Comparison of ENCODE assay signal across 20 cellular contexts in genomic region chr20:33412484-33412838, GRCh38. TPM values are rescaled to one million over a fixed set of nuclear protein-coding genes. Genes with fewer than 3 reads are reported as not detected.
A peak's percentile ranks its signal among the peaks of the same experiment; 100 is the strongest.
DNase-seq lines count a peak whose midpoint lies in the region; ATAC-seq and TF ChIP-seq lines count a peak whose summit lies in the region.
"Had no signal": no experiment of that assay in that cellular context is flagged by ENCODE, and none has a peak within 500 bp of the region (broad histone marks: within the 10 kb centered on the region; RNA-seq: fewer than 3 reads in every experiment).

No MANE protein-coding gene starts in this region.

- H4K8ac ChIP-seq in IMR-90 (ENCODE audit: low read depth in 2 of 2, low read length in 2 of 2): no peak overlapping the region

- H3K14ac ChIP-seq in IMR-90 (replicated peaks; ENCODE audit: low read depth, low read length): no peak overlapping the region

- H3K4me1 ChIP-seq in BLaER1 (peaks cover 50% of the 10 kb centered on the region), IMR-90 (ENCODE audit: control insufficient read depth, insufficient read depth, low read length) (peaks cover 7% of the 10 kb centered on the region)
- H3K4me1 ChIP-seq: A549, BE2C had no signal

- peaks cover 7% of the 10 kb centered on the region for H3K9me1 ChIP-seq in IMR-90 (ENCODE audit: insufficient read depth, low read length)

- H4K91ac ChIP-seq in IMR-90 (ENCODE audit: insufficient read depth, low read depth, low read length): no peak overlapping the region

- no peak for ATAC-seq in IMR-90 (ENCODE audit: low read depth)
- ATAC-seq in HG03039 (IDR thresholded peaks at IDR 0.05; ENCODE audit: unreplicated experiment): no peak
- ATAC-seq: A549, Right ventricle myocardium inferior had no signal

- no peak overlapping the region for H3K23ac ChIP-seq in IMR-90 (ENCODE audit: low read depth, low read length)

- dilution Hi-C loops in IMR-90 (cut with HindIII; ENCODE audit: low sequenced_read_pairs, unreplicated experiment): no loop called here

- in situ Hi-C loops in IMR-90 (cut with MboI; ENCODE audit: low sequenced_read_pairs): no loop called here

- DNase-seq in IMR-90 (no peak), dorsolateral prefrontal cortex (no peak), posterior vena cava (ENCODE audit: low spot score) (peak; percentile 64), HK-2 (ENCODE audit: unreplicated experiment) (no peak), NCI-H187 treated with DMSO at 0.1 percent for 48 hours (lab: John Stamatoyannopoulos, UW) (no peak)
- no peak for DNase-seq in activated CD4-positive, alpha-beta T cell treated with anti-CD3 and anti-CD28 coated beads for 1 hour
- DNase-seq: BE2C; CD4-positive, CD25-positive, alpha-beta regulatory T cell; COR-L47; NCI-H1092 treated with DMSO at 0.1 percent for 48 hours; NCI-H1436 treated with DMSO at 0.1 percent for 48 hours; NCI-H2029; NCI-H345; NCI-H524 treated with DMSO at 0.1 percent for 48 hours; NCI-H82 had no signal

- H3K9ac ChIP-seq in BLaER1 (no peak overlapping the region), IMR-90 (ENCODE audit: low read depth, low read length) (no peak overlapping the region)
- H3K9ac ChIP-seq: KMS-11 had no signal

- H3K79me1 ChIP-seq in IMR-90 (ENCODE audit: low read depth in 1 of 2, low read length in 2 of 2): peaks cover 4 to 11% of the 10 kb centered on the region in 2 experiments; a peak in 3 of 4 replicates

- peak overlapping the region; percentile 65 for H2AFZ ChIP-seq in IMR-90 (replicated peaks; ENCODE audit: low read length, poor library complexity)

- no peak overlapping the region for H3K56ac ChIP-seq in IMR-90 (ENCODE audit: extremely low read depth, insufficient read depth, low read length)

- H2AK9ac ChIP-seq in IMR-90 (replicated peaks; ENCODE audit: low read depth, low read length, poor library complexity): no peak overlapping the region

- no peaks in the 10 kb centered on the region for H3K27me3 ChIP-seq in BLaER1
- no peaks in the 10 kb centered on the region for H3K27me3 ChIP-seq in IMR-90 (ENCODE audit: control insufficient read depth, insufficient read depth, low read length)
- no peaks in the 10 kb centered on the region for H3K27me3 ChIP-seq in dorsolateral prefrontal cortex
- H3K27me3 ChIP-seq: BE2C had no signal

- no peak for TF ChIP-seq CTCF in IMR-90 (conservative IDR thresholded peaks at IDR 0.05; ENCODE audit: low read depth, low read length)
- TF ChIP-seq CTCF in dorsolateral prefrontal cortex (IDR thresholded peaks at IDR 0.05 in 54 of 56, conservative IDR thresholded peaks at IDR 0.05 in 2 of 56; ENCODE audit: low read depth in 1 of 56, partially characterized antibody in 56 of 56): no peak

- 91% methylated on average over 7 of the region's 8 CpGs; no CpG with 5 or more reads in 1 of the 2 experiments for WGBS in IMR-90 (ENCODE audit: extremely low coverage in 2 of 2, insufficient read length in 1 of 2), 2 experiments

- no peak overlapping the region for H2BK5ac ChIP-seq in IMR-90 (ENCODE audit: low read depth, low read length, poor library complexity, severe bottlenecking)

- no peak overlapping the region for H4K5ac ChIP-seq in IMR-90 (ENCODE audit: low read depth, low read length)

- no peak overlapping the region for H3K4me2 ChIP-seq in BLaER1
- no peak overlapping the region for H3K4me2 ChIP-seq in IMR-90 (ENCODE audit: low read depth, low read length)
- H3K4me2 ChIP-seq: A549, KMS-11 had no signal

- no peak for TF ChIP-seq RAD21 in IMR-90 (IDR thresholded peaks at IDR 0.05; ENCODE audit: low read length)

- H3K4me3 ChIP-seq in BLaER1 (no peak overlapping the region), IMR-90 (ENCODE audit: insufficient read depth, low read depth, low read length) (no peak overlapping the region), dorsolateral prefrontal cortex (no peak overlapping the region)
- H3K4me3 ChIP-seq: A549 had no signal

- H2AK5ac ChIP-seq in IMR-90 (ENCODE audit: low read depth, low read length): no peak overlapping the region

- H4K20me1 ChIP-seq in BLaER1 (no peaks in the 10 kb centered on the region), IMR-90 (ENCODE audit: insufficient read depth, low read length) (no peaks in the 10 kb centered on the region)

- H3K36me3 ChIP-seq in BLaER1: peaks cover 53% of the 10 kb centered on the region
- H3K36me3 ChIP-seq in IMR-90 (ENCODE audit: control insufficient read depth, insufficient read depth, low read length): peaks cover 13% of the 10 kb centered on the region; the same call in 1 of the 2 replicates
- H3K36me3 ChIP-seq: BE2C had no signal

- no peak overlapping the region for H3K4ac ChIP-seq in IMR-90 (ENCODE audit: low read depth, low read length)

- H2BK20ac ChIP-seq in IMR-90 (ENCODE audit: low read depth, low read length): no peak overlapping the region

- no peak overlapping the region for H3K18ac ChIP-seq in IMR-90 (ENCODE audit: low read depth, low read length)

- CTCF ChIA-PET in IMR-90 (lab: Yijun Ruan, JAX): no interaction called here

- H2BK15ac ChIP-seq in IMR-90 (ENCODE audit: low read depth, low read length): no peak overlapping the region

- BruUV-seq in IMR-90 (replicated peaks; lab: Mats Ljungman, UMichigan): no TSS peak

- no peak overlapping the region for H2BK120ac ChIP-seq in IMR-90 (ENCODE audit: low read depth, low read length)

- POLR2A ChIA-PET in IMR-90 (lab: Charles Lee; ENCODE audit: unreplicated experiment): no interaction called here

- intact Hi-C loops in IMR-90 (cut with micrococcal nuclease) (no loop called here), dorsolateral prefrontal cortex (cut with DNase I) (no loop called here), posterior vena cava (cut with DNase I) (loop anchor here in 1 of 2 donors (10.0 kb wide), 1 partner anchor 242 kb away; no protein-coding TSS in a partner anchor)

- H3K27ac ChIP-seq in BLaER1: peak overlapping the region; percentile 92; the same call in 1 of the 2 replicates
- H3K27ac ChIP-seq in IMR-90 (ENCODE audit: insufficient read depth, low read length): no peak overlapping the region
- peak overlapping the region in 39 of 59 donors; percentile 4 to 74 (median 48) for H3K27ac ChIP-seq in dorsolateral prefrontal cortex
- H3K27ac ChIP-seq: A549, KMS-11 had no signal

- TF ChIP-seq POLR2A in IMR-90 (IDR thresholded peaks at IDR 0.05; ENCODE audit: low read depth, low read length): no peak

- H3K9me3 ChIP-seq in BLaER1 (no peaks in the 10 kb centered on the region; the same call in 1 of the 2 replicates), IMR-90 (ENCODE audit: control insufficient read depth, insufficient read depth, low read length) (peaks cover 1% of the 10 kb centered on the region; the same call in 1 of the 2 replicates)
- H3K9me3 ChIP-seq: A549, BE2C had no signal

TF ChIP-seq in IMR-90, 13 proteins besides CTCF, POLR2A, EP300 and RAD21:
- TF ChIP-seq FOS (IDR thresholded peaks at IDR 0.05; ENCODE audit: low read depth, low read length) (no peak), MXI1 (IDR thresholded peaks at IDR 0.05; ENCODE audit: borderline replicate concordance, low read depth, low read length) (no peak), SMC3 (IDR thresholded peaks at IDR 0.05; ENCODE audit: low read depth, low read length) (no peak)

RNA-seq across cellular contexts. Expression of gene CDK5RAP1, which starts 11.1 kb away (rescaled TPM):
- 22.2 and 28.1 TPM in 2 replicates for total RNA-seq in IMR-90 (2012; rRNA removed)
- polyA plus RNA-seq in IMR-90 (2012; rRNA removed): 21.7 and 23.9 TPM in 2 replicates
- 12.6 and 19.7 TPM in 2 replicates for polyA plus RNA-seq in IMR-90 (2012; cell fraction: cytosol; rRNA removed)
- 28.7 and 68.1 TPM in 2 replicates for polyA plus RNA-seq in IMR-90 (2012; cell fraction: nucleus; rRNA removed; ENCODE audit: low replicate concordance)
- total RNA-seq in dorsolateral prefrontal cortex: 10 to 100 TPM; 30.0 to 60.3 (median 42.9) TPM
- 10 to 100 TPM; 15.9 to 19.8 TPM for total RNA-seq in posterior vena cava

RNA-seq across cellular contexts. Expression of gene SNTA1, which starts 31.1 kb away (rescaled TPM):
- total RNA-seq in IMR-90 (2012; rRNA removed) (13.3 and 15.4 TPM in 2 replicates), dorsolateral prefrontal cortex (100 to 1,000 TPM in 12 of 120 experiments, 10 to 100 TPM in 108; 35.4 to 180 (median 77.4) TPM), posterior vena cava (10 to 100 TPM; 40.1 to 44.7 TPM)
- 10.6 and 12.1 TPM in 2 replicates for polyA plus RNA-seq in IMR-90 (2012; rRNA removed)
- polyA plus RNA-seq in IMR-90 (2012; cell fraction: cytosol; rRNA removed): 9.5 and 14.6 TPM in 2 replicates
- 5.9 and 10.1 TPM in 2 replicates for polyA plus RNA-seq in IMR-90 (2012; cell fraction: nucleus; rRNA removed; ENCODE audit: low replicate concordance)
